1 cellular context compared by ENCODE assay signal in the genomic region with DNA sequence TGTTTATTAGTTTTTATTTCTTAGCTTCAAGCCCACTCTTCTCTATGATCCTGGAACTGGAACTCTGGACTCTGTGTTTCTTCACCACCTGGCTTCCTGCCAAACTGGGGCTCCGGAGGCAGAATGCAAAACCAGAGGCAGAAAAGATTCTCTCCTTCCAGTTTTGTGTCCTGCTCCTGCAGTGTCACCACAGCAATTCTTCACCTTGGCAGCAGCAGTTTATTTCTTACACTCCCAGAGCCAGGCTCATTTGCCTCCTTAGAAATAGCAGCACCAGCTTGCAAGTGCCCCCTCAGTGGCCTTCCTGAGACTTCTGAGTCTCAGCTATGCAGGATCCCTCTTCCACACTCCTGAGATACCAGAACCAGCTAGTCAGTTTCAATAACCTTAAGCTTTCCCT.
TF ChIP-seq lines count a peak whose summit lies in the region.

No MANE protein-coding gene starts in this region.

TF ChIP-seq in IMR-90, 13 proteins besides CTCF, POLR2A, EP300 and RAD21:
- no peak for TF ChIP-seq SMC3 (IDR thresholded peaks at IDR 0.05; ENCODE audit: low read depth, low read length)
- TF ChIP-seq MXI1 (IDR thresholded peaks at IDR 0.05; ENCODE audit: borderline replicate concordance, low read depth, low read length) = no peak
- TF ChIP-seq, protein P1, sequence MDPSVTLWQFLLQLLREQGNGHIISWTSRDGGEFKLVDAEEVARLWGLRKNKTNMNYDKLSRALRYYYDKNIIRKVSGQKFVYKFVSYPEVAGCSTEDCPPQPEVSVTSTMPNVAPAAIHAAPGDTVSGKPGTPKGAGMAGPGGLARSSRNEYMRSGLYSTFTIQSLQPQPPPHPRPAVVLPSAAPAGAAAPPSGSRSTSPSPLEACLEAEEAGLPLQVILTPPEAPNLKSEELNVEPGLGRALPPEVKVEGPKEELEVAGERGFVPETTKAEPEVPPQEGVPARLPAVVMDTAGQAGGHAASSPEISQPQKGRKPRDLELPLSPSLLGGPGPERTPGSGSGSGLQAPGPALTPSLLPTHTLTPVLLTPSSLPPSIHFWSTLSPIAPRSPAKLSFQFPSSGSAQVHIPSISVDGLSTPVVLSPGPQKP (IDR thresholded peaks at IDR 0.05; ENCODE audit: borderline replicate concordance, low read depth, low read length) = no peak
- no peak for TF ChIP-seq CEBPB (IDR thresholded peaks at IDR 0.05; ENCODE audit: low read depth, low read length)
- TF ChIP-seq MAFK (IDR thresholded peaks at IDR 0.05; ENCODE audit: low read depth, low read length) = no peak
TF ChIP-seq in IMR-90: peak in this region for 0.
